In the genomic region with DNA sequence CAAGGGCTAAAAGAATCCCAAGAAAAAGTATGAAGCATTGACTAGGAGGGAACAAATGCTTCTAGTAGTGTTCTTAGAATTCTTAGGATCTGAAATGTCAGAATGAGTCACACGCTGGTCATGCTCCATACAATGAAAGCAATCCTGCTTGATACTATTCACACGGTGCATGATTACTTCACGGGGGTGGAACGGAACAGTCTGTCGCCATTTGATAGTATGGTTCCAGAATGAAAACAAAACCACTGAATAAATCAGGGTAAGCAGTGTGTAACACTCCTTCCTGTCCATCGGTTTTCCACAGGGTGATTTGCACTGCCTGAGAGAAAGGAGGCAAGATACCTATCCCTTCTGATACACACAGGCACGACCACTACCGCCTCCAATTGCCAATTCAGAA, we compare ENCODE assay signal across 8 cellular contexts. TPM values are rescaled to one million over a fixed set of nuclear protein-coding genes. Genes with fewer than 3 reads are reported as not detected.
A peak's percentile ranks its signal among the peaks of the same experiment; 100 is the strongest.
DNase-seq lines count a peak whose midpoint lies in the region; ATAC-seq lines count a peak whose summit lies in the region.

No MANE protein-coding gene starts in this region.

- H2BK5ac ChIP-seq in mesendoderm (ENCODE audit: low read length), result no peak overlapping the region

- H4K5ac ChIP-seq in mesendoderm (ENCODE audit: low read length), result no peak overlapping the region

- no peak overlapping the region for H3K23ac ChIP-seq in mesendoderm (ENCODE audit: low read length)

- H2AK5ac ChIP-seq in mesendoderm (ENCODE audit: low read length), result no peak overlapping the region

- H3K56ac ChIP-seq in mesendoderm (ENCODE audit: low read length), result no peak overlapping the region

- H3K79me2 ChIP-seq in mesendoderm (ENCODE audit: control insufficient read depth, insufficient read depth, low read length), result peaks cover 8% of the 10 kb centered on the region

- no peak overlapping the region for H3K4me2 ChIP-seq in mesendoderm (ENCODE audit: low read length)

- no peak overlapping the region for H2BK120ac ChIP-seq in mesendoderm (ENCODE audit: low read depth, low read length)

- no peak overlapping the region for H4K8ac ChIP-seq in mesendoderm (ENCODE audit: low read depth, low read length)

- H3K27me3 ChIP-seq in mesendoderm (ENCODE audit: insufficient read depth, low read length, poor library complexity), result no peaks in the 10 kb centered on the region

- peaks cover 15% of the 10 kb centered on the region for H3K79me1 ChIP-seq in mesendoderm (ENCODE audit: low read length)

- H3K4me1 ChIP-seq in mesendoderm (ENCODE audit: control insufficient read depth, low read depth, low read length), result no peaks in the 10 kb centered on the region

- H3K18ac ChIP-seq in mesendoderm (ENCODE audit: low read length), result no peak overlapping the region

- no peak overlapping the region for H3K4me3 ChIP-seq in mesendoderm (ENCODE audit: low read length)

- no peak overlapping the region for H3K4ac ChIP-seq in mesendoderm (ENCODE audit: low read depth, low read length)

- no peak overlapping the region for H3K9ac ChIP-seq in mesendoderm (ENCODE audit: low read length)

- H2BK15ac ChIP-seq in mesendoderm (replicated peaks; ENCODE audit: low read depth), result no peak overlapping the region

- H3K27ac ChIP-seq in mesendoderm (ENCODE audit: low read depth, low read length), result no peak overlapping the region

- no peak for ATAC-seq in GM21717 (IDR thresholded peaks at IDR 0.05; ENCODE audit: unreplicated experiment)

- H3K36me3 ChIP-seq in mesendoderm (ENCODE audit: control insufficient read depth, insufficient read depth, low read length), result peaks cover 15% of the 10 kb centered on the region

- peak; percentile 79 for DNase-seq in AG08396 (ENCODE audit: low spot score)
- peak; percentile 95 for DNase-seq in M059J (ENCODE audit: low read depth)
- DNase-seq in dermis blood vessel endothelial cell, result peak; percentile 98
- DNase-seq in mesendoderm, result peak; percentile 30
- no peak for DNase-seq in NCI-H1092 (lab: John Stamatoyannopoulos, UW)
- DNase-seq in germinal center (ENCODE audit: low spot score), result no peak
- no peak for DNase-seq in NCI-H748 treated with DMSO at 0.1 percent for 48 hours (lab: John Stamatoyannopoulos, UW)

- WGBS in mesendoderm (ENCODE audit: extremely low coverage, insufficient coverage, low lambda C conversion rate), result no CpG with 5 or more reads among the region's 8 CpGs

RNA-seq across cellular contexts. Expression of gene YWHAE, which starts 22.9 kb away (rescaled TPM):
- 550 and 591 TPM in 2 replicates for total RNA-seq in M059J (2014; rRNA removed; shearing (Covaris generic))
- 558 and 1,026 TPM in 2 replicates for total RNA-seq in dermis blood vessel endothelial cell
- 891 TPM for polyA plus RNA-seq in mesendoderm (2013, experiment 1 of 2)
- 875 TPM for polyA plus RNA-seq in mesendoderm (2013, experiment 2 of 2)

RNA-seq across cellular contexts. Expression of gene CRK, which starts 33.1 kb away (rescaled TPM):
- 39.0 and 59.6 TPM in 2 replicates for total RNA-seq in M059J (2014; rRNA removed; shearing (Covaris generic))
- 162 and 166 TPM in 2 replicates for total RNA-seq in dermis blood vessel endothelial cell
- 39.1 TPM for polyA plus RNA-seq in mesendoderm (2013, experiment 1 of 2)
- 39.0 TPM for polyA plus RNA-seq in mesendoderm (2013, experiment 2 of 2)

Comparison
In these comparisons a context has a peak if more than half of its experiments do, and no peak if none do; other contexts are left out.
1. DNase-seq: peak in AG08396 (single experiment), M059J (single experiment), dermis blood vessel endothelial cell (single experiment) and mesendoderm (single experiment); none in NCI-H1092 (single experiment), germinal center (single experiment) and NCI-H748 treated with DMSO at 0.1 percent for 48 hours (single experiment).